ENCODE assay signal across 12 cellular contexts in the genomic region with DNA sequence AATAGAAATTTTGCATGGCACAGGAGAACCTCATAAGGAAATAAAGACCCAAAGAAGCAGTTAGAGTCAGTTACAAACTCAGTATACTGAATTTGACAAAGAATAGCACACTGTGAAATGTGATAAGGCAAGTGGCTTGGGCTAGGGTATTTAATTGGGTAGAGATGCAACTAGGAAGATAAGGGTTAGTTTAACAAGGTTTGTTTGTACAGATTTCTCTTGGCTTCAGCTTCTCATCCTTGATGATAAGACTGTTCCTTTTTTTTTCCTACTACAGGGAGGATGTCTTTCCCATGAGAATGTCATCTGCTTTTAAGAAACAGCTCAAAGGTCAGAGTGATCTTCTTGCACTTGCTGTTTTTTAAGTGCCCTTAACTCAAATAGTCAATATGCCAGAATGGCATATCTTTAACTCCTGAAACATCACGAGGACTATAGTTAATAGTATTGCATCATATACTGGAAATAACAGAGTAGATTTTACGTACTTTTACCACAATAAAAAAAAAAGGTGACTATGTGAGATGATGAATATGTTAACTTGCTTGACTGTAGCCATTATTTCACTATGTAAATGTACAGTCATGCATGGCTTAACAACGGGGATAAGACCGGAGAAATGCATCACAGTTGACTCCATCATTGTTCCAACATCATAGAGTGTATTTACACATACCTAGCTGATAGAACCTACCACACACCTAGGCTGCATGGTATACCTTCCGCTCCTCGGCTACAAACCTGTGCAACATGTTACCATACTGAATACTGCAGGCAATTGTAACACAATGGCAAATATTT. TPM values are rescaled to one million over a fixed set of nuclear protein-coding genes. Genes with fewer than 3 reads are reported as not detected.
DNase-seq lines count a peak whose midpoint lies in the region; TF ChIP-seq lines count a peak whose summit lies in the region.
"Had no signal": no experiment of that assay in that cellular context is flagged by ENCODE, and none has a peak within 500 bp of the region (broad histone marks: within the 10 kb centered on the region; RNA-seq: fewer than 3 reads in every experiment).

No MANE protein-coding gene starts in this region.

- H3K9me3 ChIP-seq in CD8-positive, alpha-beta memory T cell (ENCODE audit: low read length) = no peaks in the 10 kb centered on the region
- no peaks in the 10 kb centered on the region for H3K9me3 ChIP-seq in hepatocyte (ENCODE audit: low read depth)
- H3K9me3 ChIP-seq in endodermal cell (ENCODE audit: control insufficient read depth, low read length) = no peaks in the 10 kb centered on the region

- H3K27me3 ChIP-seq in CD8-positive, alpha-beta memory T cell (ENCODE audit: insufficient read depth, low read length, poor library complexity, severe bottlenecking) = no peaks in the 10 kb centered on the region
- H3K27me3 ChIP-seq in hepatocyte (no peaks in the 10 kb centered on the region), endodermal cell (ENCODE audit: control insufficient read depth, insufficient read depth, low read length, poor library complexity, severe bottlenecking) (peaks cover 5% of the 10 kb centered on the region)

- WGBS in hepatocyte (ENCODE audit: low lambda C conversion rate, missing lambda C conversion rate) = 67% methylated on average over 6 of the region's 6 CpGs
- 86 to 90% methylated on average over 2 to 6 of the region's 6 CpGs for WGBS in endodermal cell (ENCODE audit: insufficient coverage in 1 of 2, insufficient read length in 1 of 2), 2 experiments

- peaks cover 43% of the 10 kb centered on the region for H3K4me1 ChIP-seq in CD8-positive, alpha-beta memory T cell (ENCODE audit: insufficient read depth, low read length)
- H3K4me1 ChIP-seq in hepatocyte (ENCODE audit: insufficient read depth) = no peaks in the 10 kb centered on the region
- H3K4me1 ChIP-seq in endodermal cell (ENCODE audit: control insufficient read depth, insufficient read depth, low read length) = no peaks in the 10 kb centered on the region

- peaks cover 0 to 3% (median 3%) of the 10 kb centered on the region in 3 donors for H3K36me3 Mint-ChIP-seq in CD8-positive, alpha-beta memory T cell
- no peaks in the 10 kb centered on the region for H3K36me3 Mint-ChIP-seq in activated CD4-positive, alpha-beta memory T cell treated with anti-CD3 and anti-CD28 coated beads, Interleukin-2, amount 10 ng/mL, durations not matched to agents 7 days and 5 days (ENCODE audit: low read depth)
- no peaks in the 10 kb centered on the region for H3K36me3 Mint-ChIP-seq in endodermal cell (ENCODE audit: low read depth)
- H3K36me3 Mint-ChIP-seq: brain had no signal

- no peaks in the 10 kb centered on the region for H3K9me3 Mint-ChIP-seq in CD8-positive, alpha-beta memory T cell
- no peaks in the 10 kb centered on the region for H3K9me3 Mint-ChIP-seq in activated CD4-positive, alpha-beta memory T cell treated with anti-CD3 and anti-CD28 coated beads, Interleukin-2, amount 10 ng/mL, durations not matched to agents 7 days and 5 days
- no peaks in the 10 kb centered on the region for H3K9me3 Mint-ChIP-seq in endodermal cell
- H3K9me3 Mint-ChIP-seq: brain had no signal

- CTCF ChIA-PET in CD8-positive, alpha-beta memory T cell (lab: Charles Lee) = interaction anchor here (0.7 to 17.1 kb wide), 3 partner anchors 16 to 179 kb away, joined by 3 to 255 read pairs (median 4); a partner anchor contains a TSS
- CTCF ChIA-PET in activated CD4-positive, alpha-beta memory T cell treated with anti-CD3 and anti-CD28 coated beads, Interleukin-2, amount 10 ng/mL, durations not matched to agents 7 days and 5 days (lab: Charles Lee) = interaction anchor here (0.9 to 3.4 kb wide), 9 partner anchors 9 to 177 kb away, joined by 3 to 12 read pairs (median 5); a partner anchor contains a TSS

- H3K79me2 ChIP-seq in hepatocyte = no peaks in the 10 kb centered on the region

- TF ChIP-seq CTCF in LNCaP clone FGC (IDR thresholded peaks at IDR 0.05; ENCODE audit: control insufficient read depth, extremely low read depth, insufficient read depth) (no peak), hepatocyte (IDR thresholded peaks at IDR 0.05; ENCODE audit: poor library complexity) (no peak), GM20000 (IDR thresholded peaks at IDR 0.05; ENCODE audit: extremely low read depth, missing control alignments) (no peak), endodermal cell (conservative IDR thresholded peaks at IDR 0.05) (no peak)

- H2AFZ ChIP-seq in hepatocyte = no peak overlapping the region

- no peaks in the 10 kb centered on the region for H3K9me2 ChIP-seq in hepatocyte (replicated peaks; ENCODE audit: insufficient read depth)

- no peak overlapping the region for H3K27ac ChIP-seq in CD8-positive, alpha-beta memory T cell (ENCODE audit: low read depth, low read length)
- H3K27ac ChIP-seq in hepatocyte (peak overlapping the region; percentile 22), endodermal cell (ENCODE audit: low read depth, low read length) (no peak overlapping the region)

- H3K4me2 ChIP-seq in hepatocyte = no peak overlapping the region

- POLR2A ChIA-PET in CD8-positive, alpha-beta memory T cell (lab: Charles Lee) = no interaction called here
- POLR2A ChIA-PET in activated CD4-positive, alpha-beta memory T cell treated with anti-CD3 and anti-CD28 coated beads, Interleukin-2, amount 10 ng/mL, durations not matched to agents 7 days and 5 days (lab: Charles Lee) = interaction anchor here (1.6 to 3.1 kb wide), 2 partner anchors 10 to 38 kb away, joined by 3 to 16 read pairs; a partner anchor contains a TSS

- peak overlapping the region in 1 of 7 donors; percentile 31 for H3K4me3 Mint-ChIP-seq in CD8-positive, alpha-beta memory T cell
- no peak overlapping the region for H3K4me3 Mint-ChIP-seq in activated CD4-positive, alpha-beta memory T cell treated with anti-CD3 and anti-CD28 coated beads, Interleukin-2, amount 10 ng/mL, durations not matched to agents 7 days and 5 days
- H3K4me3 Mint-ChIP-seq in endodermal cell = no peak overlapping the region

- peaks cover 42 to 55% (median 45%) of the 10 kb centered on the region in 3 donors for H3K4me1 Mint-ChIP-seq in CD8-positive, alpha-beta memory T cell
- H3K4me1 Mint-ChIP-seq in activated CD4-positive, alpha-beta memory T cell treated with anti-CD3 and anti-CD28 coated beads, Interleukin-2, amount 10 ng/mL, durations not matched to agents 7 days and 5 days = peaks cover 70% of the 10 kb centered on the region
- peaks cover 14% of the 10 kb centered on the region for H3K4me1 Mint-ChIP-seq in endodermal cell

- no peaks in the 10 kb centered on the region for H3K27me3 Mint-ChIP-seq in CD8-positive, alpha-beta memory T cell
- H3K27me3 Mint-ChIP-seq in activated CD4-positive, alpha-beta memory T cell treated with anti-CD3 and anti-CD28 coated beads, Interleukin-2, amount 10 ng/mL, durations not matched to agents 7 days and 5 days = no peaks in the 10 kb centered on the region
- H3K27me3 Mint-ChIP-seq in endodermal cell (ENCODE audit: insufficient read depth) = peaks cover 30% of the 10 kb centered on the region

- no peak overlapping the region for H3K9ac ChIP-seq in endodermal cell (ENCODE audit: extremely low read depth, low read length, poor library complexity, severe bottlenecking)

- no peaks in the 10 kb centered on the region for H3K36me3 ChIP-seq in CD8-positive, alpha-beta memory T cell (ENCODE audit: insufficient read depth, low read length)
- H3K36me3 ChIP-seq in hepatocyte (replicated peaks; ENCODE audit: insufficient read depth, low read depth) (no peaks in the 10 kb centered on the region), endodermal cell (ENCODE audit: control insufficient read depth, insufficient read depth, low read length) (no peaks in the 10 kb centered on the region)

- H3K27ac Mint-ChIP-seq in CD8-positive, alpha-beta memory T cell = peak overlapping the region in 7 of 8 donors; percentile 38 to 97 (median 85)
- H3K27ac Mint-ChIP-seq in activated CD4-positive, alpha-beta memory T cell treated with anti-CD3 and anti-CD28 coated beads, Interleukin-2, amount 10 ng/mL, durations not matched to agents 7 days and 5 days = peak overlapping the region; percentile 91
- no peak overlapping the region for H3K27ac Mint-ChIP-seq in endodermal cell

- no peak for DNase-seq in CD8-positive, alpha-beta memory T cell
- DNase-seq in LNCaP clone FGC (ENCODE audit: low read depth) = peak; percentile 71
- no peak for DNase-seq in activated CD4-positive, alpha-beta memory T cell treated with anti-CD3 and anti-CD28 coated beads, Interleukin-2, amount 10 ng/mL, durations not matched to agents 7 days and 5 days
- no peak for DNase-seq in hepatocyte (ENCODE audit: low spot score)
- no peak for DNase-seq in GM03348 (ENCODE audit: low spot score)
- no peak for DNase-seq in GM20000 (ENCODE audit: low spot score)
- no peak for DNase-seq in endodermal cell
- DNase-seq in T1000 (lab: John Stamatoyannopoulos, UW) = no peak
- DNase-seq: NCI-H345, RPMI8226 had no signal

- H3K4me3 ChIP-seq in CD8-positive, alpha-beta memory T cell (ENCODE audit: low read length) = no peak overlapping the region
- no peak overlapping the region for H3K4me3 ChIP-seq in LNCaP clone FGC (ENCODE audit: low read depth, low read length)
- no peak overlapping the region for H3K4me3 ChIP-seq in hepatocyte
- H3K4me3 ChIP-seq in endodermal cell (ENCODE audit: low read length) = no peak overlapping the region

- H4K20me1 ChIP-seq in hepatocyte (ENCODE audit: insufficient read depth, poor library complexity, severe bottlenecking) = no peaks in the 10 kb centered on the region

RNA-seq across cellular contexts. Expression of a gene that starts 9.2 kb away (rescaled TPM):
- 100 to 1,000 TPM; 193 to 209 TPM for total RNA-seq in CD8-positive, alpha-beta memory T cell
- polyA plus RNA-seq in CD8-positive, alpha-beta memory T cell = 414 TPM
- 100 to 1,000 TPM; 421 to 422 TPM for total RNA-seq in activated CD4-positive, alpha-beta memory T cell treated with anti-CD3 and anti-CD28 coated beads, Interleukin-2, amount 10 ng/mL, durations not matched to agents 7 days and 5 days
- total RNA-seq in hepatocyte = 0.13 and 0.20 TPM in 2 replicates
- polyA plus RNA-seq in hepatocyte = 0.16 TPM in 1 of 2 replicates, not detected in the other
- total RNA-seq in endodermal cell = not detected
- not detected for polyA plus RNA-seq in endodermal cell (2013, experiment 1 of 2)
- polyA plus RNA-seq in endodermal cell (2013, experiment 2 of 2) = not detected
- polyA plus RNA-seq: smooth muscle cell had no signal

RNA-seq across cellular contexts. Expression of a gene that starts 37.7 kb away (rescaled TPM):
- 1 to 10 TPM; 2.2 TPM for total RNA-seq in CD8-positive, alpha-beta memory T cell
- 0.35 TPM for polyA plus RNA-seq in CD8-positive, alpha-beta memory T cell
- total RNA-seq in activated CD4-positive, alpha-beta memory T cell treated with anti-CD3 and anti-CD28 coated beads, Interleukin-2, amount 10 ng/mL, durations not matched to agents 7 days and 5 days = 1 to 10 TPM; 2.1 to 2.2 TPM
- total RNA-seq in hepatocyte = 3.3 and 3.8 TPM in 2 replicates
- 2.2 and 2.7 TPM in 2 replicates for polyA plus RNA-seq in hepatocyte
- 1 to 10 TPM; 3.1 to 5.4 TPM for total RNA-seq in endodermal cell
- polyA plus RNA-seq in endodermal cell (2013, experiment 1 of 2) = 2.8 TPM
- 2.7 TPM for polyA plus RNA-seq in endodermal cell (2013, experiment 2 of 2)

RNA-seq across cellular contexts. Expression of a gene that starts 42.0 kb away (rescaled TPM):
- under 1 TPM; 0.59 to 0.80 TPM for total RNA-seq in CD8-positive, alpha-beta memory T cell
- 0.30 TPM for polyA plus RNA-seq in CD8-positive, alpha-beta memory T cell
- total RNA-seq in activated CD4-positive, alpha-beta memory T cell treated with anti-CD3 and anti-CD28 coated beads, Interleukin-2, amount 10 ng/mL, durations not matched to agents 7 days and 5 days = 10 to 100 TPM in 1 of 2 experiments, 1 to 10 TPM in 1; 8.7 to 11.4 TPM
- total RNA-seq in hepatocyte = 1.7 and 2.1 TPM in 2 replicates
- polyA plus RNA-seq in hepatocyte = not detected in 2 replicates
- total RNA-seq in endodermal cell = not detected
- not detected for polyA plus RNA-seq in endodermal cell (2013, experiment 1 of 2)
- not detected for polyA plus RNA-seq in endodermal cell (2013, experiment 2 of 2)
- total RNA-seq: smooth muscle cell had no signal
- polyA plus RNA-seq: smooth muscle cell had no signal

RNA-seq across cellular contexts. Expression of a gene that starts 59.3 kb away (rescaled TPM):
- 1 to 10 TPM; 1.2 TPM for total RNA-seq in CD8-positive, alpha-beta memory T cell
- 1.0 TPM for polyA plus RNA-seq in CD8-positive, alpha-beta memory T cell
- under 1 TPM; 0.10 to 0.25 TPM for total RNA-seq in activated CD4-positive, alpha-beta memory T cell treated with anti-CD3 and anti-CD28 coated beads, Interleukin-2, amount 10 ng/mL, durations not matched to agents 7 days and 5 days
- total RNA-seq in hepatocyte = 34.2 and 35.3 TPM in 2 replicates
- 21.3 and 31.0 TPM in 2 replicates for polyA plus RNA-seq in hepatocyte
- total RNA-seq in endodermal cell = 10 to 100 TPM; 13.8 to 18.2 TPM
- polyA plus RNA-seq in endodermal cell (2013, experiment 1 of 2) = 0.64 TPM
- polyA plus RNA-seq in endodermal cell (2013, experiment 2 of 2) = 0.50 TPM

Comparison
In these comparisons a context has a peak if more than half of its experiments do, and no peak if none do; other contexts are left out.
1. RNA of a gene that starts 9.2 kb away (total RNA-seq): 421 to 422 TPM in activated CD4-positive, alpha-beta memory T cell treated with anti-CD3 and anti-CD28 coated beads, Interleukin-2, amount 10 ng/mL, durations not matched to agents 7 days and 5 days and 193 to 209 TPM in CD8-positive, alpha-beta memory T cell; 0.13 to 0.20 TPM in hepatocyte and not detected in endodermal cell; every median in the first group is over 100 times any median in the second.